Comparison of ENCODE assay signal across 8 cellular contexts in genomic region chr10:72088879-72089585, GRCh38. TPM values are rescaled to one million over a fixed set of nuclear protein-coding genes. Genes with fewer than 3 reads are reported as not detected.
DNase-seq lines count a peak whose midpoint lies in the region; ATAC-seq and TF ChIP-seq lines count a peak whose summit lies in the region.

No MANE protein-coding gene starts in this region.

- H3K4me3 ChIP-seq in aorta (ENCODE audit: low read length in 2 of 2): no peak overlapping the region

- peak in 1 of 3 donors; percentile 42 for DNase-seq in T-helper 17 cell
- peak; percentile 58 for DNase-seq in effector CD4-positive, alpha-beta T cell
- peak; percentile 66 for DNase-seq in nephron progenitor cell
- no peak for DNase-seq in SKM-1 (lab: John Stamatoyannopoulos, UW; ENCODE audit: unreplicated experiment)
- DNase-seq in aorta: no peak

- H3K27ac ChIP-seq in aorta (ENCODE audit: low read depth in 1 of 2, low read length in 2 of 2): no peak overlapping the region

- H3K4me1 Mint-ChIP-seq in IgD-negative memory B cell: peaks cover 10 to 36% (median 33%) of the 10 kb centered on the region in 3 donors
- peaks cover 38% of the 10 kb centered on the region for H3K4me1 Mint-ChIP-seq in T-helper 17 cell
- peaks cover 55% of the 10 kb centered on the region for H3K4me1 Mint-ChIP-seq in nephron progenitor cell

- H3K4me3 Mint-ChIP-seq in IgD-negative memory B cell (peak overlapping the region; percentile 97 to 100 (median 100)), T-helper 17 cell (peak overlapping the region; percentile 99), nephron progenitor cell (peak overlapping the region; percentile 89)

- peaks cover 0 to 2% (median 0%) of the 10 kb centered on the region in 3 donors for H3K9me3 Mint-ChIP-seq in IgD-negative memory B cell
- no peaks in the 10 kb centered on the region for H3K9me3 Mint-ChIP-seq in nephron progenitor cell

- TF ChIP-seq CTCF in nephron progenitor cell (IDR thresholded peaks at IDR 0.05): no peak

- ATAC-seq in T-helper 17 cell: peak; percentile 44
- ATAC-seq in GM19023 (IDR thresholded peaks at IDR 0.05; ENCODE audit: unreplicated experiment): no peak
- no peak for ATAC-seq in HG03571 (IDR thresholded peaks at IDR 0.05; ENCODE audit: unreplicated experiment)
- no peak for ATAC-seq in aorta (ENCODE audit: low FRiP score)

- no peaks in the 10 kb centered on the region for H3K4me1 ChIP-seq in aorta (ENCODE audit: control insufficient read depth in 1 of 2, insufficient read depth in 2 of 2, low read length in 2 of 2)

- intact Hi-C loops in aorta (cut with DNase I): no loop called here

- H3K36me3 ChIP-seq in aorta (ENCODE audit: control insufficient read depth in 1 of 2, insufficient read depth in 2 of 2, low read length in 1 of 2): peaks cover 0 to 2% of the 10 kb centered on the region in 2 donors

- 80 to 85% methylated on average over 15 of the region's 15 CpGs for WGBS in aorta, 2 donors

- H3K27me3 Mint-ChIP-seq in IgD-negative memory B cell (peaks cover 1% of the 10 kb centered on the region), T-helper 17 cell (no peaks in the 10 kb centered on the region), nephron progenitor cell (ENCODE audit: low read depth, poor library complexity) (peaks cover 48% of the 10 kb centered on the region)

- H3K36me3 Mint-ChIP-seq in IgD-negative memory B cell (peaks cover 3% of the 10 kb centered on the region), T-helper 17 cell (ENCODE audit: low read depth) (peaks cover 10% of the 10 kb centered on the region), nephron progenitor cell (ENCODE audit: low read depth) (peaks cover 17% of the 10 kb centered on the region)

- H3K27ac Mint-ChIP-seq in IgD-negative memory B cell (peak overlapping the region; percentile 98 to 99 (median 99)), T-helper 17 cell (peak overlapping the region; percentile 99), nephron progenitor cell (no peak overlapping the region)

- H3K9me3 ChIP-seq in T-helper 17 cell (ENCODE audit: control insufficient read depth, low read length, poor library complexity, severe bottlenecking): no peaks in the 10 kb centered on the region
- no peaks in the 10 kb centered on the region for H3K9me3 ChIP-seq in aorta (ENCODE audit: control insufficient read depth, low read length)

- no peaks in the 10 kb centered on the region for H3K27me3 ChIP-seq in aorta (ENCODE audit: control insufficient read depth in 1 of 2, insufficient read depth in 2 of 2, low read length in 1 of 2)

RNA-seq across cellular contexts. Expression of gene SPOCK2, which starts 0.7 kb away (rescaled TPM):
- 65.5 TPM for polyA plus RNA-seq in IgD-negative memory B cell
- total RNA-seq in T-helper 17 cell: 100 to 1,000 TPM; 603 to 772 TPM
- total RNA-seq in aorta: 1 to 10 TPM; 4.5 to 7.3 TPM
- polyA plus RNA-seq in aorta: 1 to 10 TPM; 1.8 to 1.9 TPM

Comparison
In these comparisons a context has a peak if more than half of its experiments do, and no peak if none do; other contexts are left out.
1. DNase-seq: peak in effector CD4-positive, alpha-beta T cell (single experiment) and nephron progenitor cell (single experiment); none in SKM-1 (single experiment) and aorta (0 of 2).
2. RNA of gene SPOCK2, which starts 0.7 kb away (total RNA-seq): 603 to 772 TPM in T-helper 17 cell; 4.5 to 7.3 TPM in aorta; every median in the first group is over 10 times any median in the second.
3. Peak in every context shown above with its lines, with median percentiles within 50 percentile points of each other: H3K4me3 Mint-ChIP-seq.